In the genomic region with DNA sequence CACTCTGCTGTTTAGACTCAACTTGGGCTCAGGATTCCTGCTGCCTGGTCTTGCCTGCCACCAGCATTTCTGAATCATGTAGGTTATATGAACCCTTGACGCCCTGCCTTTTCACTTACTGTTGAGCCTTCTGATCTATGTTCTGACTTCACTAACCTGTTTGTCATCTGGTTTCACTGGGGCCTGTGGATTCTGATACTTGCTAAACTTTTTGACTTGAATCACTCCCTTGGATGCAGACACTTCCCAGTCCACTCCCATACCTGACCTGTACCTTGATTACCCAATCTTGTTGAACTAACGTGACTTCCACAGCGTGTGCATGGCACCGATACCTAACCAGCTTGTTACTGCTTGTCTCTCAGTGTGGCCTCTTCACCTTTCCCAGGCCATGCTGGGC, we compare ENCODE assay signal across 27 cellular contexts. TPM values are rescaled to one million over a fixed set of nuclear protein-coding genes. Genes with fewer than 3 reads are reported as not detected.
DNase-seq lines count a peak whose midpoint lies in the region; ATAC-seq, FAIRE-seq and TF ChIP-seq lines count a peak whose summit lies in the region.
"Had no signal": no experiment of that assay in that cellular context is flagged by ENCODE, and none has a peak within 500 bp of the region (broad histone marks: within the 10 kb centered on the region; RNA-seq: fewer than 3 reads in every experiment).

No MANE protein-coding gene starts in this region.

- H3K36me3 ChIP-seq in mammary epithelial cell (ENCODE audit: insufficient read depth, low read length) (no peaks in the 10 kb centered on the region), HepG2 (replicated peaks in 1 of 2; ENCODE audit: control insufficient read depth in 1 of 2, insufficient read depth in 2 of 2, low read length in 2 of 2) (no peaks in the 10 kb centered on the region)
- H3K36me3 ChIP-seq: HAP-1, heart left ventricle, vagina, WERI-Rb-1 had no signal

- FAIRE-seq in H54 (lab: Jason Lieb, UNC) (peak; percentile 70), HepG2 (lab: Jason Lieb, UNC) (no peak), urothelium cell line (lab: Jason Lieb, UNC) (peak; percentile 30)
- FAIRE-seq: endothelial cell of umbilical vein, small intestine had no signal

- BruUV-seq in mammary epithelial cell (replicated peaks; lab: Mats Ljungman, UMichigan) (no TSS peak), HepG2 (replicated peaks; lab: Mats Ljungman, UMichigan) (no TSS peak)

- no peaks in the 10 kb centered on the region for H3K4me1 ChIP-seq in mammary epithelial cell (ENCODE audit: insufficient read depth, low read length)
- H3K4me1 ChIP-seq in HepG2 (ENCODE audit: insufficient read depth, low read length) = peaks cover 24% of the 10 kb centered on the region
- H3K4me1 ChIP-seq: heart left ventricle, vagina had no signal

- CTCF ChIA-PET in mammary epithelial cell (lab: Charles Lee; ENCODE audit: low non-redundant PET) (no interaction called here), HepG2 (lab: Yijun Ruan, JAX; ENCODE audit: low intra/inter-chr PET ratio, low total read pairs) (no interaction called here)

- TF ChIP-seq RAD21 in HepG2 (CRISPR knock-in tag; IDR thresholded peaks at IDR 0.05) = no peak

- H3K27ac ChIP-seq in mammary epithelial cell (ENCODE audit: insufficient read depth, low read depth, low read length) (no peak overlapping the region), HepG2 (ENCODE audit: extremely low read length, insufficient read depth, low read length) (no peak overlapping the region)
- H3K27ac ChIP-seq: dorsolateral prefrontal cortex, heart left ventricle, vagina, WERI-Rb-1 had no signal

- H3K27me3 Mint-ChIP-seq in activated naive CD8-positive, alpha-beta T cell treated with anti-CD3 and anti-CD28 coated beads, Interleukin-2, amount 50 U/mL, for 24 hours = no peaks in the 10 kb centered on the region

- POLR2A ChIA-PET in HepG2 (lab: Yijun Ruan, JAX) = interaction anchor here (1.7 kb wide), 1 partner anchor 35 kb away, joined by 4 read pairs; a partner anchor contains a TSS

- intact Hi-C loops in mammary epithelial cell (cut with micrococcal nuclease) (no loop called here), HepG2 (cut with micrococcal nuclease; ENCODE audit: unreplicated experiment) (loop anchor here (5.0 kb wide), 1 partner anchor 1754 kb away; no protein-coding TSS in a partner anchor)

- no peak for TF ChIP-seq POLR2A in H54 (IDR thresholded peaks at IDR 0.05; ENCODE audit: low read depth, low read length)
- no peak for TF ChIP-seq POLR2A in HepG2 (IDR thresholded peaks at IDR 0.05; ENCODE audit: insufficient read depth in 1 of 2, low read depth in 2 of 2, low read length in 2 of 2)

- peaks cover 6% of the 10 kb centered on the region for H3K4me1 Mint-ChIP-seq in activated naive CD8-positive, alpha-beta T cell treated with anti-CD3 and anti-CD28 coated beads, Interleukin-2, amount 50 U/mL, for 24 hours
- H3K4me1 Mint-ChIP-seq: activated CD8-positive, alpha-beta memory T cell treated with anti-CD3 and anti-CD28 coated beads, Interleukin-2, amount 10 ng/mL, durations not matched to agents 7 days and 5 days; activated naive CD4-positive, alpha-beta T cell treated with anti-CD3 and anti-CD28 coated beads, Interleukin-2, amount 10 ng/mL, durations not matched to agents 7 days and 5 days had no signal

- H3K4me2 ChIP-seq in mammary epithelial cell (ENCODE audit: insufficient read depth, low read depth, low read length) (no peak overlapping the region), HepG2 (ENCODE audit: low read depth, low read length) (peak overlapping the region; percentile 52)

- in situ Hi-C loops in mammary epithelial cell (cut with MboI; ENCODE audit: low sequenced_read_pairs in 2 of 2) (no loop called here), HepG2 (cut with HindIII; ENCODE audit: extremely low pct_ligation_motif_present, low pct_unique_long_range_greater_than_20kb) (loop anchor here (10.0 kb wide), 1 partner anchor 1566 kb away; no protein-coding TSS in a partner anchor)

- no peak for DNase-seq in H54 (ENCODE audit: insufficient read length, low spot score)
- peak; percentile 55 for DNase-seq in mammary epithelial cell
- peak; percentile 15 for DNase-seq in HepG2 (ENCODE audit: low spot score)
- no peak for DNase-seq in urothelium cell line (ENCODE audit: low spot score)
- no peak for DNase-seq in activated naive CD8-positive, alpha-beta T cell treated with anti-CD3 and anti-CD28 coated beads, Interleukin-2, amount 50 U/mL, for 24 hours
- DNase-seq: activated CD4-positive, alpha-beta T cell treated with anti-CD3 and anti-CD28 coated beads, Interleukin-2, amount 50 U/mL, for 1 hour; activated CD8-positive, alpha-beta memory T cell treated with anti-CD3 and anti-CD28 coated beads, Interleukin-2, amount 10 ng/mL, durations not matched to agents 7 days and 5 days; activated naive CD4-positive, alpha-beta T cell treated with anti-CD3 and anti-CD28 coated beads, Interleukin-2, amount 10 ng/mL, durations not matched to agents 7 days and 5 days; anterior cingulate cortex; CD4-positive, alpha-beta T cell; DMS153; dorsolateral prefrontal cortex; heart left ventricle; mesendoderm; naive thymus-derived CD4-positive, alpha-beta T cell; NCI-H1436 treated with DMSO at 0.1 percent for 48 hours; NCI-H446 treated with DMSO at 0.1 percent for 48 hours; SHP77; small intestine; stimulated activated CD4-positive, alpha-beta T cell treated with anti-CD3 and anti-CD28 coated beads, Interleukin-2, amount 100 ng/mL, for 24 hours; WERI-Rb-1 had no signal

- H3K4me3 Mint-ChIP-seq in activated naive CD8-positive, alpha-beta T cell treated with anti-CD3 and anti-CD28 coated beads, Interleukin-2, amount 50 U/mL, for 24 hours = no peak overlapping the region
- H3K4me3 Mint-ChIP-seq: activated CD8-positive, alpha-beta memory T cell treated with anti-CD3 and anti-CD28 coated beads, Interleukin-2, amount 10 ng/mL, durations not matched to agents 7 days and 5 days; activated naive CD4-positive, alpha-beta T cell treated with anti-CD3 and anti-CD28 coated beads, Interleukin-2, amount 10 ng/mL, durations not matched to agents 7 days and 5 days; activated T-helper 1 cell treated with anti-CD3 and anti-CD28 coated beads, Interleukin-12 subunit alpha, Interleukin-12 subunit beta, Interleukin-2, Interleukin-4 antibody, amounts not matched to agents 30 ng/mL and 10 ng/mL and 1 ng/mL, durations not matched to agents 14 hours and 24 hours and 36 hours; CD4-positive, alpha-beta T cell; naive thymus-derived CD4-positive, alpha-beta T cell had no signal

- H3K9ac ChIP-seq in mammary epithelial cell (ENCODE audit: insufficient read depth, low read length) = no peak overlapping the region
- H3K9ac ChIP-seq in HepG2 (ENCODE audit: insufficient read depth, low read depth, low read length) = no peak overlapping the region

- H3K9me3 ChIP-seq in mammary epithelial cell (replicated peaks; ENCODE audit: insufficient read depth, low read length) (no peaks in the 10 kb centered on the region), HepG2 (ENCODE audit: low read length) (no peaks in the 10 kb centered on the region)
- H3K9me3 ChIP-seq: HAP-1, heart left ventricle, vagina had no signal

- no peaks in the 10 kb centered on the region for H3K9me3 Mint-ChIP-seq in activated naive CD8-positive, alpha-beta T cell treated with anti-CD3 and anti-CD28 coated beads, Interleukin-2, amount 50 U/mL, for 24 hours
- H3K9me3 Mint-ChIP-seq: activated naive CD4-positive, alpha-beta T cell treated with anti-CD3 and anti-CD28 coated beads, Interleukin-2, amount 10 ng/mL, durations not matched to agents 7 days and 5 days; activated T-helper 1 cell treated with anti-CD3 and anti-CD28 coated beads, Interleukin-12 subunit alpha, Interleukin-12 subunit beta, Interleukin-2, Interleukin-4 antibody, amounts not matched to agents 30 ng/mL and 10 ng/mL and 1 ng/mL, durations not matched to agents 14 hours and 24 hours and 36 hours; CD4-positive, alpha-beta T cell; naive thymus-derived CD4-positive, alpha-beta T cell had no signal

- H4K20me1 ChIP-seq in mammary epithelial cell (ENCODE audit: insufficient read depth, low read length) (no peaks in the 10 kb centered on the region), HepG2 (ENCODE audit: insufficient read depth, low read length) (no peaks in the 10 kb centered on the region)

- WGBS in mammary epithelial cell (ENCODE audit: low coverage, missing lambda C conversion rate) = 77% methylated on average over 4 of the region's 4 CpGs
- 15% methylated on average over 4 of the region's 4 CpGs for WGBS in HepG2 (ENCODE audit: low lambda C conversion rate)

- no peak overlapping the region for H3K4me3 ChIP-seq in mammary epithelial cell (replicated peaks in 1 of 3; ENCODE audit: insufficient read depth in 1 of 3, low read depth in 2 of 3, low read length in 3 of 3)
- peak overlapping the region in 1 of 3 experiments; percentile 20; a peak in 2 of 6 replicates for H3K4me3 ChIP-seq in HepG2 (replicated peaks in 1 of 3; ENCODE audit: insufficient read depth in 1 of 3, low read depth in 2 of 3, low read length in 3 of 3)
- H3K4me3 ChIP-seq: dorsolateral prefrontal cortex, HAP-1, heart left ventricle, vagina had no signal

- no peak overlapping the region for H2AFZ ChIP-seq in mammary epithelial cell (ENCODE audit: low read depth, low read length)
- H2AFZ ChIP-seq in HepG2 (ENCODE audit: low read length) = peak overlapping the region; percentile 61

- no peak overlapping the region for H3K27ac Mint-ChIP-seq in activated naive CD8-positive, alpha-beta T cell treated with anti-CD3 and anti-CD28 coated beads, Interleukin-2, amount 50 U/mL, for 24 hours
- H3K27ac Mint-ChIP-seq: activated CD8-positive, alpha-beta memory T cell treated with anti-CD3 and anti-CD28 coated beads, Interleukin-2, amount 10 ng/mL, durations not matched to agents 7 days and 5 days; activated naive CD4-positive, alpha-beta T cell treated with anti-CD3 and anti-CD28 coated beads, Interleukin-2, amount 10 ng/mL, durations not matched to agents 7 days and 5 days; activated T-helper 1 cell treated with anti-CD3 and anti-CD28 coated beads, Interleukin-12 subunit alpha, Interleukin-12 subunit beta, Interleukin-2, Interleukin-4 antibody, amounts not matched to agents 30 ng/mL and 10 ng/mL and 1 ng/mL, durations not matched to agents 14 hours and 24 hours and 36 hours; CD4-positive, alpha-beta T cell had no signal

- dilution Hi-C loops in mammary epithelial cell (cut with HindIII; ENCODE audit: low sequenced_read_pairs) = no loop called here

- H3K36me3 Mint-ChIP-seq in activated naive CD8-positive, alpha-beta T cell treated with anti-CD3 and anti-CD28 coated beads, Interleukin-2, amount 50 U/mL, for 24 hours (ENCODE audit: low read depth) = no peaks in the 10 kb centered on the region
- H3K36me3 Mint-ChIP-seq: activated CD8-positive, alpha-beta memory T cell treated with anti-CD3 and anti-CD28 coated beads, Interleukin-2, amount 10 ng/mL, durations not matched to agents 7 days and 5 days; activated naive CD4-positive, alpha-beta T cell treated with anti-CD3 and anti-CD28 coated beads, Interleukin-2, amount 10 ng/mL, durations not matched to agents 7 days and 5 days; naive thymus-derived CD4-positive, alpha-beta T cell had no signal

- H3K27me3 ChIP-seq in mammary epithelial cell (ENCODE audit: insufficient read depth, low read length) = no peaks in the 10 kb centered on the region
- H3K27me3 ChIP-seq in HepG2 (ENCODE audit: control insufficient read depth in 1 of 2, insufficient read depth in 2 of 2, low read length in 2 of 2) = no peaks in the 10 kb centered on the region
- H3K27me3 ChIP-seq: vagina had no signal

- TF ChIP-seq CTCF in mammary epithelial cell (conservative IDR thresholded peaks at IDR 0.05 in 1 of 2, IDR thresholded peaks at IDR 0.05 in 1 of 2; ENCODE audit: extremely low read depth in 1 of 2, insufficient read depth in 1 of 2, low read depth in 1 of 2, low read length in 2 of 2) = no peak
- no peak for TF ChIP-seq CTCF in HepG2 (CRISPR knock-in tag; IDR thresholded peaks at IDR 0.05)

- no peak for TF ChIP-seq EP300 in HepG2 (IDR thresholded peaks at IDR 0.05; ENCODE audit: low read depth in 2 of 2, low read length in 2 of 2)
- no peak for TF ChIP-seq EP300 in HepG2 (CRISPR knock-in tag; IDR thresholded peaks at IDR 0.05; ENCODE audit: borderline replicate concordance)

- no peaks in the 10 kb centered on the region for H3K79me2 ChIP-seq in mammary epithelial cell (ENCODE audit: insufficient read depth, low read length)
- H3K79me2 ChIP-seq in HepG2 (ENCODE audit: insufficient read depth, low read length) = no peaks in the 10 kb centered on the region

- ATAC-seq in HepG2 (peak; percentile 78), GM18519 (IDR thresholded peaks at IDR 0.05; ENCODE audit: low FRiP score, unreplicated experiment) (no peak), HG03378 (IDR thresholded peaks at IDR 0.05; ENCODE audit: unreplicated experiment) (no peak)
- ATAC-seq in activated naive CD8-positive, alpha-beta T cell treated with anti-CD3 and anti-CD28 coated beads, Interleukin-2, amount 50 U/mL, for 24 hours = no peak
- ATAC-seq: activated CD8-positive, alpha-beta memory T cell treated with anti-CD3 and anti-CD28 coated beads, Interleukin-2, amount 10 ng/mL, durations not matched to agents 7 days and 5 days; heart left ventricle; naive thymus-derived CD4-positive, alpha-beta T cell had no signal

RNA-seq across cellular contexts. Expression of a gene that starts 35.6 kb away (rescaled TPM):
- total RNA-seq in mammary epithelial cell = 10 to 100 TPM; 13.6 to 16.2 TPM
- polyA plus RNA-seq in mammary epithelial cell = 11.0 TPM
- not detected for polyA minus RNA-seq in mammary epithelial cell
- 22.3 and 26.5 TPM in 2 replicates for total RNA-seq in HepG2 (2016; rRNA removed; fragmentation: Illumina TruSeq; extraction: Trizol)
- total RNA-seq in HepG2 (2016; cell fraction: cytosol; rRNA removed; fragmentation: Illumina TruSeq; extraction: Trizol; ENCODE audit: low read depth) = 123 and 142 TPM in 2 replicates
- total RNA-seq in HepG2 (2016; cell fraction: insoluble cytoplasmic fraction; rRNA removed; fragmentation: Illumina TruSeq; extraction: Trizol) = 24.8 and 24.9 TPM in 2 replicates
- total RNA-seq in HepG2 (2016; cell fraction: membrane; rRNA removed; fragmentation: Illumina TruSeq; extraction: Trizol) = 41.1 and 45.7 TPM in 2 replicates
- total RNA-seq in HepG2 (2016; cell fraction: nucleus; rRNA removed; fragmentation: Illumina TruSeq; extraction: Trizol) = 21.2 and 24.6 TPM in 2 replicates
- polyA plus RNA-seq in HepG2 (2011; rRNA removed) = 7.6 and 9.6 TPM in 2 replicates
- polyA plus RNA-seq in HepG2 (2011; cell fraction: cytosol; rRNA removed) = 8.1 and 9.2 TPM in 2 replicates
- polyA plus RNA-seq in HepG2 (2011; cell fraction: nucleus; rRNA removed) = 4.7 and 6.1 TPM in 2 replicates
- 10.5 and 15.9 TPM in 2 replicates for polyA plus RNA-seq in HepG2 (2012)
- polyA plus RNA-seq in HepG2 (2016; cell fraction: cytosol; fragmentation: Illumina TruSeq; extraction: Trizol; ENCODE audit: low read depth) = 7.2 and 9.7 TPM in 2 replicates
- polyA plus RNA-seq in HepG2 (2016; cell fraction: insoluble cytoplasmic fraction; fragmentation: Illumina TruSeq; extraction: Trizol; ENCODE audit: low read depth) = 25.7 and 30.8 TPM in 2 replicates
- 11.7 and 12.5 TPM in 2 replicates for polyA plus RNA-seq in HepG2 (2016; cell fraction: membrane; fragmentation: Illumina TruSeq; extraction: Trizol; ENCODE audit: low read depth)
- polyA plus RNA-seq in HepG2 (2016; cell fraction: nucleus; fragmentation: Illumina TruSeq; extraction: Trizol; ENCODE audit: insufficient read depth, low read depth) = 23.4 and 24.3 TPM in 2 replicates
- 1.3 and 3.1 TPM in 2 replicates for polyA minus RNA-seq in HepG2 (2011; rRNA and poly(A)+ RNA removed; ENCODE audit: low replicate concordance)
- 10.3 and 11.1 TPM in 2 replicates for polyA minus RNA-seq in HepG2 (2011; cell fraction: cytosol; rRNA and poly(A)+ RNA removed)
- polyA minus RNA-seq in HepG2 (2011; cell fraction: nucleus; rRNA and poly(A)+ RNA removed) = 21.1 and 29.0 TPM in 2 replicates

Comparison
In these comparisons a context has a peak if more than half of its experiments do, and no peak if none do; other contexts are left out.
1. DNase-seq: peak in mammary epithelial cell (single experiment) and HepG2 (single experiment); none in H54 (single experiment), urothelium cell line (single experiment) and activated naive CD8-positive, alpha-beta T cell treated with anti-CD3 and anti-CD28 coated beads, Interleukin-2, amount 50 U/mL, for 24 hours (single experiment).